In genomic region chr1:243173758-243174157, GRCh38 we compare ENCODE assay signal across 8 cellular contexts.
DNase-seq lines count a peak whose midpoint lies in the region; FAIRE-seq and TF ChIP-seq lines count a peak whose summit lies in the region.
"Not testable (repeated sequence)": the region's sequence is repeated elsewhere in the genome, so short reads cannot be mapped to it uniquely, and the experiment has no call there.

No MANE protein-coding gene starts in this region.

- not testable (repeated sequence) for H2BK120ac ChIP-seq in mesenchymal stem cell (ENCODE audit: low read depth, low read length)

- not testable (repeated sequence) for H3K23ac ChIP-seq in mesenchymal stem cell (ENCODE audit: low read length in 2 of 2)

- not testable (repeated sequence) for H3K4me1 ChIP-seq in mesenchymal stem cell (ENCODE audit: control insufficient read depth, insufficient read depth, low read depth, low read length)

- CTCF ChIA-PET in BJ (lab: Yijun Ruan, JAX) = interaction anchor here (0.6 kb wide), 1 partner anchor 46 kb away, joined by 3 read pairs; no protein-coding TSS in a partner anchor

- H3K4me3 ChIP-seq in BJ (ENCODE audit: low read depth, low read length); SK-N-MC; brain microvascular endothelial cell (ENCODE audit: low read depth, low read length); fibroblast of villous mesenchyme (ENCODE audit: low read depth, low read length); mesenchymal stem cell (ENCODE audit: insufficient read depth in 1 of 2, low read depth in 1 of 2, low read length in 2 of 2): not testable (repeated sequence)

- H3K14ac ChIP-seq in mesenchymal stem cell (ENCODE audit: low read length in 2 of 2) = not testable (repeated sequence)

- H4K91ac ChIP-seq in mesenchymal stem cell (ENCODE audit: low read length) = not testable (repeated sequence)

- H3K4ac ChIP-seq in mesenchymal stem cell (ENCODE audit: low read depth in 1 of 2, low read length in 2 of 2) = not testable (repeated sequence)

- H3K9ac ChIP-seq in SK-N-MC (ENCODE audit: insufficient read length); mesenchymal stem cell (ENCODE audit: low read length): not testable (repeated sequence)

- POLR2A ChIA-PET in BJ (lab: Charles Lee) = not testable (repeated sequence)

- H3K18ac ChIP-seq in mesenchymal stem cell (ENCODE audit: low read depth in 1 of 2, low read length in 2 of 2) = not testable (repeated sequence)

- FAIRE-seq in GM12891 (lab: Jason Lieb, UNC) = peak; percentile 47

- WGBS in mesenchymal stem cell = no CpG with 5 or more reads among the region's 2 CpGs

- DNase-seq in BJ (ENCODE audit: low read depth) = peak; percentile 39
- DNase-seq in GM12891 (ENCODE audit: insufficient read length, low spot score); brain microvascular endothelial cell; epithelial cell of prostate (ENCODE audit: low read depth, low spot score): not testable (repeated sequence)
- DNase-seq in HT1080 (ENCODE audit: low read depth) = peak; percentile 1
- DNase-seq in SK-N-MC (ENCODE audit: low read depth, low spot score) = peak; percentile 61
- peak; percentile 73 for DNase-seq in fibroblast of villous mesenchyme (ENCODE audit: low read depth)
- peak; percentile 31 for DNase-seq in mesenchymal stem cell

- H3K27ac ChIP-seq in SK-N-MC = peak overlapping the region; percentile 57; the same call in 1 of the 2 replicates
- peak overlapping the region; percentile 32 for H3K27ac ChIP-seq in brain microvascular endothelial cell
- H3K27ac ChIP-seq in epithelial cell of prostate = peak overlapping the region; percentile 12
- H3K27ac ChIP-seq in mesenchymal stem cell (ENCODE audit: low read length, poor library complexity, severe bottlenecking) = not testable (repeated sequence)

- not testable (repeated sequence) for TF ChIP-seq POLR2A in GM12891 (IDR thresholded peaks at IDR 0.05; ENCODE audit: low read depth, low read length)

- TF ChIP-seq CTCF in BJ (IDR thresholded peaks at IDR 0.05; ENCODE audit: insufficient read depth, low read depth, low read length); brain microvascular endothelial cell (IDR thresholded peaks at IDR 0.05; ENCODE audit: low read depth, low read length, missing control alignments); fibroblast of villous mesenchyme (IDR thresholded peaks at IDR 0.05; ENCODE audit: insufficient read depth, low read depth, low read length): not testable (repeated sequence)

- H3K9me3 ChIP-seq in SK-N-MC (ENCODE audit: low read depth, low read length); mesenchymal stem cell (ENCODE audit: control insufficient read depth, low read length): not testable (repeated sequence)

- not testable (repeated sequence) for H3K79me1 ChIP-seq in mesenchymal stem cell (replicated peaks; ENCODE audit: low read length, poor library complexity, severe bottlenecking)

- H2BK5ac ChIP-seq in mesenchymal stem cell (ENCODE audit: low read depth, low read length, poor library complexity, severe bottlenecking) = not testable (repeated sequence)

- not testable (repeated sequence) for H3K36me3 ChIP-seq in BJ (ENCODE audit: control insufficient read depth, insufficient read depth, low read length); SK-N-MC (ENCODE audit: insufficient read depth, low read length)
- H3K36me3 ChIP-seq in brain microvascular endothelial cell (replicated peaks) (peaks cover 13% of the 10 kb centered on the region), mesenchymal stem cell (ENCODE audit: control insufficient read depth in 1 of 2, insufficient read depth in 2 of 2, low read depth in 1 of 2, low read length in 2 of 2) (peaks cover 3 to 31% of the 10 kb centered on the region in 2 experiments)

- H2BK15ac ChIP-seq in mesenchymal stem cell (ENCODE audit: low read depth, poor library complexity, severe bottlenecking) = not testable (repeated sequence)

- H3K4me2 ChIP-seq in mesenchymal stem cell (ENCODE audit: low read length, poor library complexity, severe bottlenecking) = not testable (repeated sequence)

- not testable (repeated sequence) for H4K8ac ChIP-seq in mesenchymal stem cell (ENCODE audit: low read length)

- not testable (repeated sequence) for H3K27me3 ChIP-seq in BJ (ENCODE audit: control insufficient read depth, insufficient read depth, low read length); brain microvascular endothelial cell (replicated peaks); mesenchymal stem cell (ENCODE audit: control insufficient read depth in 1 of 2, insufficient read depth in 1 of 2, low read length in 2 of 2)

- H2AK5ac ChIP-seq in mesenchymal stem cell (ENCODE audit: low read length, severe bottlenecking) = not testable (repeated sequence)

- H2BK12ac ChIP-seq in mesenchymal stem cell (ENCODE audit: low read length in 2 of 2) = not testable (repeated sequence)

- in situ Hi-C loops in brain microvascular endothelial cell (cut with HindIII; ENCODE audit: low pct_ligation_motif_present, low sequenced_read_pairs) = not testable (repeated sequence)

- not testable (repeated sequence) for H2AFZ ChIP-seq in mesenchymal stem cell (ENCODE audit: low read depth, low read length)
